ENCODE assay signal across 1 cellular context in genomic region chr11:102452461-102453285, GRCh38.
TF ChIP-seq lines count a peak whose summit lies in the region.

Gene TMEM123, minus strand, starts transcription at chr11:102452765. Its CDS starts 142 bp downstream, at chr11:102452623.

TF ChIP-seq in K562, 482 proteins besides CTCF, POLR2A, EP300 and RAD21 (continued from another document and continues in another):
- 0 out of 2 replicates have a peak, but pooled peaks have one; percentile 20 for TF ChIP-seq RB1 (IDR thresholded peaks at IDR 0.05; ENCODE audit: low read depth)
- TF ChIP-seq SMC3 (conservative IDR thresholded peaks at IDR 0.05; ENCODE audit: insufficient read depth, low read depth, low read length) = no peak
- no peak for TF ChIP-seq TBP (optimal IDR thresholded peaks at IDR 0.05; ENCODE audit: low read depth, low read length)
- TF ChIP-seq ZFP1 (CRISPR knock-in tag; IDR thresholded peaks at IDR 0.05) = no peak
- TF ChIP-seq NCOA6 (IDR thresholded peaks at IDR 0.05) = peak; percentile 66
- TF ChIP-seq NCOA2 (IDR thresholded peaks at IDR 0.05; ENCODE audit: partially characterized antibody in 2 of 2) = no peak
- TF ChIP-seq HEY1 (CRISPR knock-in tag; IDR thresholded peaks at IDR 0.05; ENCODE audit: borderline replicate concordance) = no peak
- TF ChIP-seq NFXL1 (CRISPR knock-in tag; IDR thresholded peaks at IDR 0.05) = no peak
- TF ChIP-seq ARID3B (CRISPR knock-in tag; IDR thresholded peaks at IDR 0.05; ENCODE audit: borderline replicate concordance) = no peak
- TF ChIP-seq SMARCE1 (IDR thresholded peaks at IDR 0.05) = no peak
- TF ChIP-seq EP400 (IDR thresholded peaks at IDR 0.05) = peak; percentile 52
- TF ChIP-seq TCF15 (CRISPR knock-in tag; IDR thresholded peaks at IDR 0.05) = no peak
- TF ChIP-seq MTA1 (IDR thresholded peaks at IDR 0.05; ENCODE audit: borderline replicate concordance) = no peak; the same call in 1 of the 2 replicates
- TF ChIP-seq LEF1 (IDR thresholded peaks at IDR 0.05) = no peak
- no peak; a peak in 1 of 4 replicates for TF ChIP-seq ZNF639 (CRISPR knock-in tag; conservative IDR thresholded peaks at IDR 0.05 in 1 of 2, IDR thresholded peaks at IDR 0.05 in 1 of 2)
- no peak for TF ChIP-seq TARDBP (IDR thresholded peaks at IDR 0.05)
- no peak for TF ChIP-seq BACH1 (tag; IDR thresholded peaks at IDR 0.05)
- no peak for TF ChIP-seq RBM17 (IDR thresholded peaks at IDR 0.05; ENCODE audit: borderline replicate concordance, low read depth, low read length)
- no peak for TF ChIP-seq FOXK2 (conservative IDR thresholded peaks at IDR 0.05 in 1 of 2, IDR thresholded peaks at IDR 0.05 in 1 of 2; ENCODE audit: low read depth in 2 of 2)
- no peak for TF ChIP-seq E2F8 (IDR thresholded peaks at IDR 0.05; ENCODE audit: low read depth, partially characterized antibody)
- no peak for TF ChIP-seq MTF1 (CRISPR knock-in tag; IDR thresholded peaks at IDR 0.05; ENCODE audit: borderline replicate concordance)
- no peak for TF ChIP-seq TCF3 (CRISPR knock-in tag; IDR thresholded peaks at IDR 0.05)
- no peak for TF ChIP-seq AFF1 (IDR thresholded peaks at IDR 0.05; ENCODE audit: low read depth in 1 of 2, partially characterized antibody in 2 of 2)
- TF ChIP-seq SIN3A (IDR thresholded peaks at IDR 0.05; ENCODE audit: borderline replicate concordance in 2 of 2, control insufficient read depth in 1 of 2, low read depth in 2 of 2, low read length in 2 of 2) = no peak
- no peak for TF ChIP-seq ELK3 (CRISPR knock-in tag; IDR thresholded peaks at IDR 0.05)
- TF ChIP-seq GTF2E2 (tag; IDR thresholded peaks at IDR 0.05) = 0 out of 2 replicates have a peak, but pooled peaks have one; percentile 39
- no peak for TF ChIP-seq NKRF (IDR thresholded peaks at IDR 0.05; ENCODE audit: borderline replicate concordance)
- TF ChIP-seq FOS (IDR thresholded peaks at IDR 0.05; ENCODE audit: extremely low read depth, insufficient read length) = no peak
- TF ChIP-seq KLF13 (tag; IDR thresholded peaks at IDR 0.05; ENCODE audit: borderline replicate concordance, low read depth) = no peak
- no peak for TF ChIP-seq RFX7 (CRISPR knock-in tag; IDR thresholded peaks at IDR 0.05)
- TF ChIP-seq POU5F1 (IDR thresholded peaks at IDR 0.05; ENCODE audit: borderline replicate concordance, low read depth, low read length, partially characterized antibody) = no peak
- no peak for TF ChIP-seq SNAPC5 (CRISPR knock-in tag; IDR thresholded peaks at IDR 0.05)
- no peak for TF ChIP-seq FOXA3 (CRISPR knock-in tag; conservative IDR thresholded peaks at IDR 0.05 in 1 of 2, IDR thresholded peaks at IDR 0.05 in 1 of 2)
- TF ChIP-seq COPS2 (conservative IDR thresholded peaks at IDR 0.05) = no peak
- no peak for TF ChIP-seq ZSCAN32 (CRISPR knock-in tag; IDR thresholded peaks at IDR 0.05)
- no peak for TF ChIP-seq ETS2 (tag; IDR thresholded peaks at IDR 0.05; ENCODE audit: borderline replicate concordance, poor library complexity, severe bottlenecking)
- no peak for TF ChIP-seq KHSRP (IDR thresholded peaks at IDR 0.05)
- no peak for TF ChIP-seq ZNF511 (CRISPR knock-in tag; IDR thresholded peaks at IDR 0.05)
- no peak for TF ChIP-seq DACH1 (IDR thresholded peaks at IDR 0.05; ENCODE audit: partially characterized antibody)
